11 cellular contexts compared by ENCODE assay signal in the genomic region with DNA sequence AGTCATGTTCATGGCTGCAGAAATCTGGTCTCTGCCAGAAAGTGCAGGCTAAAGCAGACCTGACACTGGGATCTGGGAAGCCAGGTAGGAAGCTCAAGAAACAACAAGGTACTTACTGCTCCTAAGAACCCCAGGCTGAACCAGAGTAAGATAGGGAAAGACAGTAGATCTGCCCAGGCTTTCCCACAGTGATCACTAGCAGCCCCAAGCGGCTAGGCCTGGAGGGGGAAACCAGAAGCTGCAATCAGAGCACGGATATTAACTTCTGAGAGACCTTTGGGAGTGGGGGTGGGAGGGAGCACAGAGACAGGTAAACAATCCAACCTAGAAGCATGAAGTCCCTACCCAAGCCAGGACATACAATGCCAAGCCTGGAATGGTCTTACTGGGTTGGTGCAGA.
DNase-seq lines count a peak whose midpoint lies in the region; ATAC-seq and TF ChIP-seq lines count a peak whose summit lies in the region.
"Had no signal": no experiment of that assay in that cellular context is flagged by ENCODE, and none has a peak within 500 bp of the region (broad histone marks: within the 10 kb centered on the region; RNA-seq: fewer than 3 reads in every experiment).

No MANE protein-coding gene starts in this region.

- peaks cover 60% of the 10 kb centered on the region for H3K27me3 Mint-ChIP-seq in activated T-helper 1 cell treated with anti-CD3 and anti-CD28 coated beads, Interleukin-12 subunit alpha, Interleukin-12 subunit beta, Interleukin-2, Interleukin-4 antibody, amounts not matched to agents 30 ng/mL and 10 ng/mL and 1 ng/mL, durations not matched to agents 14 hours and 24 hours and 36 hours (ENCODE audit: insufficient read depth)
- H3K27me3 Mint-ChIP-seq in progenitor cell of endocrine pancreas, result peaks cover 44% of the 10 kb centered on the region

- H3K27me3 ChIP-seq in right atrium auricular region (peaks cover 0 to 5% of the 10 kb centered on the region in 2 donors), thyroid gland (no peaks in the 10 kb centered on the region)

- peak overlapping the region; percentile 96 to 98 for H3K27ac ChIP-seq in right atrium auricular region
- no peak overlapping the region for H3K27ac ChIP-seq in thyroid gland

- no peak for ATAC-seq in GM19023 (IDR thresholded peaks at IDR 0.05; ENCODE audit: unreplicated experiment)
- ATAC-seq: PC-3 had no signal

- DNase-seq in GM20000 (ENCODE audit: low spot score), result peak; percentile 9
- DNase-seq in activated T-helper 1 cell treated with anti-CD3 and anti-CD28 coated beads, Interleukin-12 subunit alpha, Interleukin-12 subunit beta, Interleukin-2, Interleukin-4 antibody, amounts not matched to agents 30 ng/mL and 10 ng/mL and 1 ng/mL, durations not matched to agents 14 hours and 24 hours and 36 hours (ENCODE audit: low spot score), result no peak
- no peak for DNase-seq in right atrium auricular region (ENCODE audit: low spot score)
- DNase-seq in progenitor cell of endocrine pancreas (ENCODE audit: low spot score, unreplicated experiment), result no peak
- no peak for DNase-seq in dermis blood vessel endothelial cell
- no peak for DNase-seq in thyroid gland
- DNase-seq: effector memory CD4-positive, alpha-beta T cell; NCI-H2171; PC-3 had no signal

- peaks cover 7% of the 10 kb centered on the region for H3K9me3 Mint-ChIP-seq in activated T-helper 1 cell treated with anti-CD3 and anti-CD28 coated beads, Interleukin-12 subunit alpha, Interleukin-12 subunit beta, Interleukin-2, Interleukin-4 antibody, amounts not matched to agents 30 ng/mL and 10 ng/mL and 1 ng/mL, durations not matched to agents 14 hours and 24 hours and 36 hours
- H3K9me3 Mint-ChIP-seq in progenitor cell of endocrine pancreas (ENCODE audit: low read depth), result no peaks in the 10 kb centered on the region
- H3K9me3 Mint-ChIP-seq: T-helper 2 cell treated with Interferon-gamma antibody and Interleukin-4, amounts not matched to agents 5 μg/mL and 100 μg/mL, for 36 hours had no signal

- H3K4me3 ChIP-seq in right atrium auricular region (peak overlapping the region; percentile 13 to 80), thyroid gland (replicated peaks in 1 of 3) (no peak overlapping the region)

- H3K27ac Mint-ChIP-seq in activated T-helper 1 cell treated with anti-CD3 and anti-CD28 coated beads, Interleukin-12 subunit alpha, Interleukin-12 subunit beta, Interleukin-2, Interleukin-4 antibody, amounts not matched to agents 30 ng/mL and 10 ng/mL and 1 ng/mL, durations not matched to agents 14 hours and 24 hours and 36 hours, result peak overlapping the region; percentile 67
- H3K27ac Mint-ChIP-seq in progenitor cell of endocrine pancreas, result no peak overlapping the region
- H3K27ac Mint-ChIP-seq: T-helper 2 cell treated with Interferon-gamma antibody and Interleukin-4, amounts not matched to agents 5 μg/mL and 100 μg/mL, for 36 hours had no signal

- intact Hi-C loops in activated T-helper 1 cell treated with anti-CD3 and anti-CD28 coated beads, Interleukin-12 subunit alpha, Interleukin-12 subunit beta, Interleukin-2, Interleukin-4 antibody, amounts not matched to agents 30 ng/mL and 10 ng/mL and 1 ng/mL, durations not matched to agents 14 hours and 24 hours and 36 hours (cut with micrococcal nuclease), result loop anchor here (10.0 kb wide), 1 partner anchor 1628 kb away; a partner anchor contains a TSS
- intact Hi-C loops in thyroid gland (cut with DNase I), result no loop called here

- H3K4me1 ChIP-seq in right atrium auricular region (peaks cover 0 to 17% of the 10 kb centered on the region in 2 donors), thyroid gland (peaks cover 7 to 10% of the 10 kb centered on the region in 2 donors)

- peaks cover 6% of the 10 kb centered on the region for H3K36me3 Mint-ChIP-seq in activated T-helper 1 cell treated with anti-CD3 and anti-CD28 coated beads, Interleukin-12 subunit alpha, Interleukin-12 subunit beta, Interleukin-2, Interleukin-4 antibody, amounts not matched to agents 30 ng/mL and 10 ng/mL and 1 ng/mL, durations not matched to agents 14 hours and 24 hours and 36 hours (ENCODE audit: low read depth)
- H3K36me3 Mint-ChIP-seq in progenitor cell of endocrine pancreas (ENCODE audit: insufficient read depth), result no peaks in the 10 kb centered on the region

- H3K4me3 Mint-ChIP-seq in activated T-helper 1 cell treated with anti-CD3 and anti-CD28 coated beads, Interleukin-12 subunit alpha, Interleukin-12 subunit beta, Interleukin-2, Interleukin-4 antibody, amounts not matched to agents 30 ng/mL and 10 ng/mL and 1 ng/mL, durations not matched to agents 14 hours and 24 hours and 36 hours, result no peak overlapping the region
- H3K4me3 Mint-ChIP-seq in progenitor cell of endocrine pancreas (ENCODE audit: low read depth), result peak overlapping the region; percentile 83
- H3K4me3 Mint-ChIP-seq: T-helper 2 cell treated with Interferon-gamma antibody and Interleukin-4, amounts not matched to agents 5 μg/mL and 100 μg/mL, for 36 hours had no signal

- H3K9me3 ChIP-seq in right atrium auricular region (no peaks in the 10 kb centered on the region), thyroid gland (no peaks in the 10 kb centered on the region)

- peaks cover 8% of the 10 kb centered on the region for H3K4me1 Mint-ChIP-seq in activated T-helper 1 cell treated with anti-CD3 and anti-CD28 coated beads, Interleukin-12 subunit alpha, Interleukin-12 subunit beta, Interleukin-2, Interleukin-4 antibody, amounts not matched to agents 30 ng/mL and 10 ng/mL and 1 ng/mL, durations not matched to agents 14 hours and 24 hours and 36 hours (ENCODE audit: low read depth)
- H3K4me1 Mint-ChIP-seq in progenitor cell of endocrine pancreas (ENCODE audit: low read depth), result peaks cover 12% of the 10 kb centered on the region

- no peaks in the 10 kb centered on the region for H3K36me3 ChIP-seq in right atrium auricular region
- no peaks in the 10 kb centered on the region for H3K36me3 ChIP-seq in thyroid gland

- 88 to 94% methylated on average over 2 of the region's 2 CpGs for WGBS in thyroid gland, 2 donors

- TF ChIP-seq POLR2A in thyroid gland (IDR thresholded peaks at IDR 0.05), result no peak

- TF ChIP-seq CTCF in GM20000 (IDR thresholded peaks at IDR 0.05; ENCODE audit: extremely low read depth, missing control alignments) (no peak), right atrium auricular region (IDR thresholded peaks at IDR 0.05) (peak in 1 of 2 donors; percentile 45), progenitor cell of endocrine pancreas (IDR thresholded peaks at IDR 0.05; ENCODE audit: unreplicated experiment) (no peak), thyroid gland (IDR thresholded peaks at IDR 0.05) (no peak)

Comparison
In these comparisons a context has a peak if more than half of its experiments do, and no peak if none do; other contexts are left out.
1. H3K27ac ChIP-seq: peak in right atrium auricular region (2 of 2); none in thyroid gland (0 of 3).
2. H3K4me3 ChIP-seq: peak in right atrium auricular region (2 of 2); none in thyroid gland (0 of 3).